In the genomic region with DNA sequence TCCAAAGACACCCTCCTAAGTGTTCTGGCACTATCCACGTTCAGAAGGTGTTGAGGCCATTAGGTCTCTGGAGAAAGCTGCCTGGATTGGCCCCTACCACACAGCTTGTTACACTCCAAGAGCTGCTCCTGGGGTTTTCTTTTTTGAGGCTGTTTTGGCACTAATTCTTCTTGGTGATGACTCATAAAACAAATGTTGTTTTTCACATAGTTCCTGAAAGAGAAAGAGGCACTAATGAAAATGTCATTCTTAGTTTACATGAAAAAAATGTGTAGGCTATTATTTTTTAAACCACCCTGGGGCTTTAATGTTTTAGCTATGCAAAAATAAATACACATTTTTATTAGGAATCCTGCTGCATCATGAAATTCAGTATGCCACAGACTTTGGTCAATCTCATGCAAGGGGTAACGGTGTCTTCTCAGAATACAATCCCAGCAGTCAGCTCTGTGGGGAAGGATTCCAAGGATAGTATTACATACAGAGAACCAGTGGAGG, we compare ENCODE assay signal across 12 cellular contexts. TPM values are rescaled to one million over a fixed set of nuclear protein-coding genes. Genes with fewer than 3 reads are reported as not detected.
DNase-seq lines count a peak whose midpoint lies in the region; ATAC-seq and TF ChIP-seq lines count a peak whose summit lies in the region.
"Had no signal": no experiment of that assay in that cellular context is flagged by ENCODE, and none has a peak within 500 bp of the region (broad histone marks: within the 10 kb centered on the region; RNA-seq: fewer than 3 reads in every experiment).

No MANE protein-coding gene starts in this region.

- H3K27me3 ChIP-seq in gastroesophageal sphincter, result no peaks in the 10 kb centered on the region
- H3K27me3 ChIP-seq: cardiac muscle cell had no signal

- peak overlapping the region; percentile 51 for H3K27ac ChIP-seq in 22Rv1
- peak overlapping the region; percentile 42 to 67 (median 57) for H3K27ac ChIP-seq in gastroesophageal sphincter
- H3K27ac ChIP-seq: cardiac muscle cell had no signal

- DNase-seq in Ammon's horn (ENCODE audit: low spot score), result no peak
- DNase-seq in KBM-7, result no peak
- DNase-seq: activated CD4-positive, alpha-beta T cell treated with anti-CD3 and anti-CD28 coated beads, Interleukin-2, amount 50 U/mL, for 48 hours; Caco-2; stimulated activated naive CD4-positive, alpha-beta T cell had no signal

- peaks cover 0 to 23% of the 10 kb centered on the region in 2 donors for H3K36me3 ChIP-seq in gastroesophageal sphincter

- in situ Hi-C loops in KBM-7 (cut with MboI; ENCODE audit: low pct_unique_long_range_greater_than_20kb, low sequenced_read_pairs), result no loop called here

- TF ChIP-seq POLR2A in gastroesophageal sphincter (IDR thresholded peaks at IDR 0.05), result no peak

- no peaks in the 10 kb centered on the region for H3K9me3 ChIP-seq in gastroesophageal sphincter
- H3K9me3 ChIP-seq: Caco-2 had no signal

- peaks cover 9 to 50% (median 25%) of the 10 kb centered on the region in 3 donors for H3K4me1 ChIP-seq in gastroesophageal sphincter

- TF ChIP-seq CTCF in 22Rv1 (IDR thresholded peaks at IDR 0.05) (no peak), gastroesophageal sphincter (IDR thresholded peaks at IDR 0.05) (no peak)

- WGBS in gastroesophageal sphincter (ENCODE audit: low coverage in 1 of 2), 2 donors, result 41 to 49% methylated on average over 2 of the region's 2 CpGs

- no peak overlapping the region for H3K4me3 ChIP-seq in gastroesophageal sphincter
- H3K4me3 ChIP-seq: cardiac muscle cell had no signal

- no peak for TF ChIP-seq EP300 in gastroesophageal sphincter (IDR thresholded peaks at IDR 0.05)

- ATAC-seq in GM21717 (IDR thresholded peaks at IDR 0.05; ENCODE audit: unreplicated experiment) (peak; percentile 38), SK-N-SH treated with all-trans-retinoic acid at 6 μM for 48 hours (peak; percentile 77), gastroesophageal sphincter (no peak), HG03469 (IDR thresholded peaks at IDR 0.05; ENCODE audit: unreplicated experiment) (no peak), HG03520 (IDR thresholded peaks at IDR 0.05; ENCODE audit: unreplicated experiment) (no peak)

TF ChIP-seq in SK-N-SH treated with all-trans-retinoic acid at 6 μM for 48 hours, 23 proteins besides CTCF, POLR2A, EP300 and RAD21:
- TF ChIP-seq TCF4 (CRISPR knock-in tag; IDR thresholded peaks at IDR 0.05; ENCODE audit: borderline replicate concordance) (no peak), ISL1 (CRISPR knock-in tag; IDR thresholded peaks at IDR 0.05) (0 out of 2 replicates have a peak, but pooled peaks have one; percentile 22)

RNA-seq across cellular contexts. Expression of a gene that starts 38.1 kb away (rescaled TPM):
- 10 to 100 TPM; 10.1 to 19.1 (median 13.7) TPM for total RNA-seq in gastroesophageal sphincter

Comparison
In these comparisons a context has a peak if more than half of its experiments do, and no peak if none do; other contexts are left out.
1. ATAC-seq: peak in GM21717 (single experiment) and SK-N-SH treated with all-trans-retinoic acid at 6 μM for 48 hours (single experiment); none in gastroesophageal sphincter (single experiment), HG03469 (single experiment) and HG03520 (single experiment).